Comparison of ENCODE assay signal across 20 cellular contexts in genomic region chr5:116176124-116176523, GRCh38.
DNase-seq lines count a peak whose midpoint lies in the region; ATAC-seq, FAIRE-seq and TF ChIP-seq lines count a peak whose summit lies in the region.
"Had no signal": no experiment of that assay in that cellular context is flagged by ENCODE, and none has a peak within 500 bp of the region (broad histone marks: within the 10 kb centered on the region; RNA-seq: fewer than 3 reads in every experiment).

No MANE protein-coding gene starts in this region.

- POLR2A ChIA-PET in MCF 10A (lab: Yijun Ruan, JAX), result interaction anchor here (0.8 kb wide), 1 partner anchor 20 kb away, joined by 3 read pairs; no protein-coding TSS in a partner anchor

- CTCF ChIA-PET in MCF 10A (lab: Yijun Ruan, JAX), result no interaction called here

- no peaks in the 10 kb centered on the region for H3K4me1 ChIP-seq in breast epithelium
- no peaks in the 10 kb centered on the region for H3K4me1 ChIP-seq in body of pancreas
- H3K4me1 ChIP-seq: BLaER1 had no signal

- H3K27me3 Mint-ChIP-seq in MCF 10A (ENCODE audit: insufficient read depth, unreplicated experiment), result no peaks in the 10 kb centered on the region
- H3K27me3 Mint-ChIP-seq: CD8-positive, alpha-beta memory T cell had no signal

- H3K27me3 ChIP-seq in breast epithelium (no peaks in the 10 kb centered on the region), body of pancreas (no peaks in the 10 kb centered on the region)
- H3K27me3 ChIP-seq: BLaER1 had no signal

- no peak overlapping the region for H3K27ac ChIP-seq in breast epithelium
- H3K27ac ChIP-seq in body of pancreas, result no peak overlapping the region
- H3K27ac ChIP-seq: 22Rv1, BLaER1 had no signal

- no peak for TF ChIP-seq CTCF in MCF 10A (IDR thresholded peaks at IDR 0.05; ENCODE audit: unreplicated experiment)
- no peak for TF ChIP-seq CTCF in breast epithelium (IDR thresholded peaks at IDR 0.05)
- no peak for TF ChIP-seq CTCF in fibroblast of the aortic adventitia (IDR thresholded peaks at IDR 0.05; ENCODE audit: insufficient read depth, low read length)
- no peak for TF ChIP-seq CTCF in body of pancreas (IDR thresholded peaks at IDR 0.05)

- 76 to 85% methylated on average over 6 of the region's 6 CpGs for whole genome bisulfite sequencing in body of pancreas, 2 donors

- DNase-seq in MCF 10A (ENCODE audit: unreplicated experiment), result peak; percentile 20
- DNase-seq in breast epithelium (ENCODE audit: low spot score in 2 of 2), result no peak
- DNase-seq in amniotic epithelial cell (ENCODE audit: low read depth), result peak; percentile 6
- DNase-seq in fibroblast of the aortic adventitia (ENCODE audit: low read depth), result peak; percentile 0
- peak; percentile 10 for DNase-seq in urothelium cell line (ENCODE audit: low spot score)
- no peak for DNase-seq in NCI-H2227 treated with DMSO at 0.1 percent for 48 hours (lab: John Stamatoyannopoulos, UW)
- no peak for DNase-seq in body of pancreas
- DNase-seq: CD8-positive, alpha-beta memory T cell; DND-41; H7; NCI-H1105; NCI-H187 treated with DMSO at 0.1 percent for 48 hours; NCI-H446 treated with DMSO at 0.1 percent for 48 hours; NCI-H774 had no signal

- BruUV-seq in MCF 10A (replicated peaks; lab: Mats Ljungman, UMichigan), result no TSS peak

- intact Hi-C loops in MCF 10A (cut with micrococcal nuclease) (no loop called here), breast epithelium (cut with DNase I; ENCODE audit: low total_unique reads) (no loop called here), body of pancreas (cut with DNase I) (no loop called here)

- H3K9me3 ChIP-seq in breast epithelium, result no peaks in the 10 kb centered on the region
- no peaks in the 10 kb centered on the region for H3K9me3 ChIP-seq in body of pancreas
- H3K9me3 ChIP-seq: BLaER1 had no signal

- H3K9me3 Mint-ChIP-seq in MCF 10A (ENCODE audit: unreplicated experiment), result peaks cover 22% of the 10 kb centered on the region

- peaks cover 6% of the 10 kb centered on the region for H3K4me1 Mint-ChIP-seq in MCF 10A (ENCODE audit: insufficient read depth, unreplicated experiment)

- no peak overlapping the region for H3K27ac Mint-ChIP-seq in MCF 10A (ENCODE audit: low read depth, unreplicated experiment)

- FAIRE-seq in urothelium cell line (lab: Jason Lieb, UNC), result no peak
- FAIRE-seq: HTR-8/SVneo, K562 had no signal

- H3K36me3 Mint-ChIP-seq in MCF 10A (ENCODE audit: insufficient read depth, unreplicated experiment), result no peaks in the 10 kb centered on the region

- H3K4me3 ChIP-seq in breast epithelium, result no peak overlapping the region
- no peak overlapping the region for H3K4me3 ChIP-seq in fibroblast of the aortic adventitia (ENCODE audit: low read depth, low read length)
- H3K4me3 ChIP-seq in body of pancreas, result no peak overlapping the region
- H3K4me3 ChIP-seq: BLaER1, K562 had no signal

- H3K36me3 ChIP-seq in breast epithelium, result no peaks in the 10 kb centered on the region
- no peaks in the 10 kb centered on the region for H3K36me3 ChIP-seq in body of pancreas (replicated peaks in 1 of 2; ENCODE audit: insufficient read depth in 1 of 2, low read depth in 2 of 2)
- H3K36me3 ChIP-seq: BLaER1 had no signal

- no peak for TF ChIP-seq POLR2A in breast epithelium (IDR thresholded peaks at IDR 0.05)
- TF ChIP-seq POLR2A in body of pancreas (IDR thresholded peaks at IDR 0.05), result no peak

- ATAC-seq in HG03565 (IDR thresholded peaks at IDR 0.05; ENCODE audit: unreplicated experiment) (no peak), body of pancreas (no peak)
- ATAC-seq: K562, Panc1 had no signal

- no peak overlapping the region for H3K4me3 Mint-ChIP-seq in MCF 10A (ENCODE audit: unreplicated experiment)
- H3K4me3 Mint-ChIP-seq: CD8-positive, alpha-beta memory T cell had no signal

Comparison
In these comparisons a context has a peak if more than half of its experiments do, and no peak if none do; other contexts are left out.
1. DNase-seq: peak in MCF 10A (single experiment), amniotic epithelial cell (single experiment), fibroblast of the aortic adventitia (single experiment) and urothelium cell line (single experiment); none in breast epithelium (0 of 2), NCI-H2227 treated with DMSO at 0.1 percent for 48 hours (single experiment) and body of pancreas (0 of 4).